In the genomic region with DNA sequence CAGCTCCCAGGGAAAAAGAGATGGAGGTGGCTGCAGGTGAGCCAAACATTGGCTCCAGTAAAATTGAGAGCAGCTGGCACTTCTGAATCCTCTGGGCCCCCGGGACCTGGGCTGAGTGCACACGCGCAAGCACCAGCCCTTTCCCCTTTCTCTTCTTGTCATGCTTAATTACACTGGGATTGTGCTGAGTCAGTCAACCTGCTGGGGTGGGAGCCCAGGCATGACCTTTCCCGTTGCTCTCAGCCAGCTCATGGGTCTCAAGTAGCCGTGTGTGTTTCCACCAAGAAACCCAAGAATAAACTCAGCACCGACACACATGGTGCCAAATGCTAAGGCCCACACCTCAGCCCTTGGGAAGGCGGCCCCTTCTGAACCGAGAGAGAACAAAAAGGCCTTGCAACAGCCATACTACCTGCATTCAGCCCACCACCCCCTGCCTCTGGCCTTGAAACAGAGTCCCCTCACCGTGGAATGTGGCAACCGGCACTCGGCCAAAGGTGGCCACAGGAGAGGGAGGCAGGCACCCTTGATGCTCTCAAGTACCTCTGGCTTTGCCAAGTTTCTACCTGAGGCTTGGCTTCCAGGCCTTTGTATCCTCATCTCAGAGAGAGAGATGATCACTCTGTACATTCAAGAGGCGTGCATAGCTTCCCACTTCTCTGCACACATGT, we compare ENCODE assay signal across 23 cellular contexts. TPM values are rescaled to one million over a fixed set of nuclear protein-coding genes. Genes with fewer than 3 reads are reported as not detected.
DNase-seq lines count a peak whose midpoint lies in the region; FAIRE-seq and TF ChIP-seq lines count a peak whose summit lies in the region.
"Had no signal": no experiment of that assay in that cellular context is flagged by ENCODE, and none has a peak within 500 bp of the region (broad histone marks: within the 10 kb centered on the region; RNA-seq: fewer than 3 reads in every experiment).

No MANE protein-coding gene starts in this region.

- peak; percentile 93 for TF ChIP-seq EP300 in Ishikawa (IDR thresholded peaks at IDR 0.05; ENCODE audit: borderline replicate concordance)

- H3K4me3 ChIP-seq in BE2C (ENCODE audit: low read depth, low read length), result no peak overlapping the region
- H3K4me3 ChIP-seq: vagina had no signal

- TF ChIP-seq RAD21 in Ishikawa (IDR thresholded peaks at IDR 0.05; ENCODE audit: low read depth), result peak; percentile 24; the same call in 1 of the 2 replicates

- H3K9me3 ChIP-seq in BE2C, result no peaks in the 10 kb centered on the region; the same call in 1 of the 2 replicates
- H3K9me3 ChIP-seq: vagina had no signal

- H3K36me3 ChIP-seq in BE2C, result peaks cover 9% of the 10 kb centered on the region
- H3K36me3 ChIP-seq: vagina had no signal

- TF ChIP-seq CTCF in BE2C (IDR thresholded peaks at IDR 0.05; ENCODE audit: low read depth, low read length) (no peak), D721Med (IDR thresholded peaks at IDR 0.05; ENCODE audit: insufficient read depth, missing control alignments) (no peak)

- no peak for FAIRE-seq in D721Med (lab: Jason Lieb, UNC)
- FAIRE-seq: kidney had no signal

- H3K4me1 ChIP-seq in BE2C, result peaks cover 16% of the 10 kb centered on the region

- DNase-seq in BE2C, result peak; percentile 27
- DNase-seq in NCI-H510A treated with DMSO at 0.1 percent for 48 hours (lab: John Stamatoyannopoulos, UW), result peak; percentile 38
- peak; percentile 59 for DNase-seq in kidney tubule cell (ENCODE audit: low spot score)
- no peak for DNase-seq in D721Med (ENCODE audit: insufficient read length, low spot score)
- DNase-seq in NCI-H774 (lab: John Stamatoyannopoulos, UW), result no peak
- no peak for DNase-seq in NCI-H2227 (lab: John Stamatoyannopoulos, UW; ENCODE audit: unreplicated experiment)
- no peak for DNase-seq in activated CD8-positive, alpha-beta memory T cell treated with anti-CD3 and anti-CD28 coated beads for 24 hours
- DNase-seq: activated B cell treated with CpG ODN at 0.5 μM for 24 hours; activated CD4-positive, alpha-beta memory T cell treated with anti-CD3 and anti-CD28 coated beads, Interleukin-2, amount 10 ng/mL, durations not matched to agents 7 days and 5 days; activated naive CD4-positive, alpha-beta T cell treated with anti-CD3 and anti-CD28 coated beads for 36 hours; activated T-cell treated with anti-CD3 and anti-CD28 coated beads, Interleukin-2, amount 50 U/mL, for 1 hour; anterior cingulate cortex; caudate nucleus; foreskin melanocyte; H9; kidney; mammary epithelial cell; NCI-H226; occipital lobe; T-helper 9 cell had no signal

- H3K27me3 ChIP-seq in BE2C, result no peaks in the 10 kb centered on the region
- H3K27me3 ChIP-seq: vagina had no signal

TF ChIP-seq in Ishikawa, 13 proteins besides CTCF, POLR2A, EP300 and RAD21:
- TF ChIP-seq FOXM1 (IDR thresholded peaks at IDR 0.05; ENCODE audit: borderline replicate concordance, low read depth) (peak; percentile 76), ZBTB7A (IDR thresholded peaks at IDR 0.05; ENCODE audit: low read depth) (peak; percentile 32; the same call in 1 of the 2 replicates), NFIC (IDR thresholded peaks at IDR 0.05) (peak; percentile 93), YY1 (IDR thresholded peaks at IDR 0.05; ENCODE audit: low read depth) (peak; percentile 39; the same call in 1 of the 2 replicates), TAF1 (IDR thresholded peaks at IDR 0.05; ENCODE audit: low read depth) (no peak), TEAD4 (IDR thresholded peaks at IDR 0.05) (peak; percentile 64), CEBPB (IDR thresholded peaks at IDR 0.05) (peak; percentile 50), TCF12 (IDR thresholded peaks at IDR 0.05; ENCODE audit: low read depth) (peak; percentile 92), CREB1 (IDR thresholded peaks at IDR 0.05; ENCODE audit: low read depth) (no peak), EGR1 (IDR thresholded peaks at IDR 0.05) (no peak)
- TF ChIP-seq, protein P1, sequence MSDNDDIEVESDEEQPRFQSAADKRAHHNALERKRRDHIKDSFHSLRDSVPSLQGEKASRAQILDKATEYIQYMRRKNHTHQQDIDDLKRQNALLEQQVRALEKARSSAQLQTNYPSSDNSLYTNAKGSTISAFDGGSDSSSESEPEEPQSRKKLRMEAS (IDR thresholded peaks at IDR 0.05), result peak; percentile 66
- TF ChIP-seq, protein P2, sequence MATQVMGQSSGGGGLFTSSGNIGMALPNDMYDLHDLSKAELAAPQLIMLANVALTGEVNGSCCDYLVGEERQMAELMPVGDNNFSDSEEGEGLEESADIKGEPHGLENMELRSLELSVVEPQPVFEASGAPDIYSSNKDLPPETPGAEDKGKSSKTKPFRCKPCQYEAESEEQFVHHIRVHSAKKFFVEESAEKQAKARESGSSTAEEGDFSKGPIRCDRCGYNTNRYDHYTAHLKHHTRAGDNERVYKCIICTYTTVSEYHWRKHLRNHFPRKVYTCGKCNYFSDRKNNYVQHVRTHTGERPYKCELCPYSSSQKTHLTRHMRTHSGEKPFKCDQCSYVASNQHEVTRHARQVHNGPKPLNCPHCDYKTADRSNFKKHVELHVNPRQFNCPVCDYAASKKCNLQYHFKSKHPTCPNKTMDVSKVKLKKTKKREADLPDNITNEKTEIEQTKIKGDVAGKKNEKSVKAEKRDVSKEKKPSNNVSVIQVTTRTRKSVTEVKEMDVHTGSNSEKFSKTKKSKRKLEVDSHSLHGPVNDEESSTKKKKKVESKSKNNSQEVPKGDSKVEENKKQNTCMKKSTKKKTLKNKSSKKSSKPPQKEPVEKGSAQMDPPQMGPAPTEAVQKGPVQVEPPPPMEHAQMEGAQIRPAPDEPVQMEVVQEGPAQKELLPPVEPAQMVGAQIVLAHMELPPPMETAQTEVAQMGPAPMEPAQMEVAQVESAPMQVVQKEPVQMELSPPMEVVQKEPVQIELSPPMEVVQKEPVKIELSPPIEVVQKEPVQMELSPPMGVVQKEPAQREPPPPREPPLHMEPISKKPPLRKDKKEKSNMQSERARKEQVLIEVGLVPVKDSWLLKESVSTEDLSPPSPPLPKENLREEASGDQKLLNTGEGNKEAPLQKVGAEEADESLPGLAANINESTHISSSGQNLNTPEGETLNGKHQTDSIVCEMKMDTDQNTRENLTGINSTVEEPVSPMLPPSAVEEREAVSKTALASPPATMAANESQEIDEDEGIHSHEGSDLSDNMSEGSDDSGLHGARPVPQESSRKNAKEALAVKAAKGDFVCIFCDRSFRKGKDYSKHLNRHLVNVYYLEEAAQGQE (IDR thresholded peaks at IDR 0.05; ENCODE audit: low read depth), result no peak; the same call in 1 of the 2 replicates
- TF ChIP-seq, protein P3, sequence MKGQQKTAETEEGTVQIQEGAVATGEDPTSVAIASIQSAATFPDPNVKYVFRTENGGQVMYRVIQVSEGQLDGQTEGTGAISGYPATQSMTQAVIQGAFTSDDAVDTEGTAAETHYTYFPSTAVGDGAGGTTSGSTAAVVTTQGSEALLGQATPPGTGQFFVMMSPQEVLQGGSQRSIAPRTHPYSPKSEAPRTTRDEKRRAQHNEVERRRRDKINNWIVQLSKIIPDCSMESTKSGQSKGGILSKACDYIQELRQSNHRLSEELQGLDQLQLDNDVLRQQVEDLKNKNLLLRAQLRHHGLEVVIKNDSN (IDR thresholded peaks at IDR 0.05), result no peak
TF ChIP-seq in Ishikawa: peak in this region for 8.

RNA-seq across cellular contexts. Expression of a gene that starts 28.1 kb away (rescaled TPM):
- polyA plus RNA-seq in BE2C (2012; ENCODE audit: insufficient read depth, insufficient read length, low read depth), result 121 TPM
- polyA plus RNA-seq: CD14-positive monocyte had no signal

Comparison
In these comparisons a context has a peak if more than half of its experiments do, and no peak if none do; other contexts are left out.
1. DNase-seq: peak in BE2C (single experiment), NCI-H510A treated with DMSO at 0.1 percent for 48 hours (single experiment) and kidney tubule cell (single experiment); none in D721Med (single experiment), NCI-H774 (single experiment), NCI-H2227 (single experiment) and activated CD8-positive, alpha-beta memory T cell treated with anti-CD3 and anti-CD28 coated beads for 24 hours (single experiment).